In genomic region chr20:59386819-59387218, GRCh38 we compare ENCODE assay signal across 14 cellular contexts.
"Had no signal": no experiment of that assay in that cellular context is flagged by ENCODE, and none has a peak within 500 bp of the region (broad histone marks: within the 10 kb centered on the region; RNA-seq: fewer than 3 reads in every experiment).

No MANE protein-coding gene starts in this region.

- H3K27me3 ChIP-seq: right lobe of liver had no signal

- H3K27ac ChIP-seq: epithelial cell of prostate, right lobe of liver, transverse colon had no signal

- H3K4me3 ChIP-seq: right lobe of liver, smooth muscle cell, transverse colon had no signal

- H3K9me3 ChIP-seq: right lobe of liver, transverse colon had no signal

- H3K36me3 ChIP-seq: right lobe of liver, transverse colon had no signal

- H3K4me2 ChIP-seq: smooth muscle cell had no signal

- DNase-seq: activated B cell treated with CpG ODN at 0.5 μM for 24 hours; activated CD4-positive, alpha-beta T cell treated with anti-CD3 and anti-CD28 coated beads for 48 hours; activated CD8-positive, alpha-beta memory T cell treated with anti-CD3 and anti-CD28 coated beads, Interleukin-2, amount 50 U/mL, for 48 hours; activated T-cell treated with anti-CD3 and anti-CD28 coated beads, Interleukin-2, amount 50 U/mL, for 72 hours; aorta; nephron progenitor cell; right lobe of liver; stimulated activated CD4-positive, alpha-beta T cell treated with anti-CD3 and anti-CD28 coated beads, Interleukin-4, amount 100 ng/mL, for 4 hours; stimulated activated CD8-positive, alpha-beta memory T cell treated with anti-CD3 and anti-CD28 coated beads, Interleukin-4, amount 100 ng/mL, for 48 hours; stimulated activated naive CD4-positive, alpha-beta T cell treated with Interleukin-2 at 50 U/mL for 16 hours; T-helper 2 cell; transverse colon had no signal

- ATAC-seq: activated T-cell treated with anti-CD3 and anti-CD28 coated beads, Interleukin-2, amount 50 U/mL, for 72 hours; right lobe of liver had no signal

- H3K4me1 ChIP-seq: right lobe of liver, transverse colon had no signal
